In genomic region chr10:88810196-88810961, GRCh38 we compare ENCODE assay signal across 8 cellular contexts.
A peak's percentile ranks its signal among the peaks of the same experiment; 100 is the strongest.
DNase-seq lines count a peak whose midpoint lies in the region; ATAC-seq lines count a peak whose summit lies in the region.

No MANE protein-coding gene starts in this region.

- intact Hi-C loops in head of caudate nucleus (cut with DNase I): no loop called here

- peak; percentile 67 for DNase-seq in DMS153 treated with DMSO at 0.1 percent for 48 hours (lab: John Stamatoyannopoulos, UW; ENCODE audit: unreplicated experiment)
- peak; percentile 69 for DNase-seq in HCEC 1CT
- DNase-seq in NCI-H345 (lab: John Stamatoyannopoulos, UW): peak; percentile 52
- DNase-seq in activated naive CD4-positive, alpha-beta T cell treated with anti-CD3 and anti-CD28 coated beads, Interleukin-2, amount 50 U/mL, for 16 hours: peak; percentile 18
- peak in 22 of 42 donors; percentile 9 to 64 (median 32) for DNase-seq in head of caudate nucleus
- peak; percentile 39 for DNase-seq in retina
- no peak for DNase-seq in cortex of kidney (lab: John Stamatoyannopoulos, UW)

- ATAC-seq in GM21528 (IDR thresholded peaks at IDR 0.05; ENCODE audit: low FRiP score, unreplicated experiment): no peak
